1 cellular context compared by ENCODE assay signal in the genomic region with DNA sequence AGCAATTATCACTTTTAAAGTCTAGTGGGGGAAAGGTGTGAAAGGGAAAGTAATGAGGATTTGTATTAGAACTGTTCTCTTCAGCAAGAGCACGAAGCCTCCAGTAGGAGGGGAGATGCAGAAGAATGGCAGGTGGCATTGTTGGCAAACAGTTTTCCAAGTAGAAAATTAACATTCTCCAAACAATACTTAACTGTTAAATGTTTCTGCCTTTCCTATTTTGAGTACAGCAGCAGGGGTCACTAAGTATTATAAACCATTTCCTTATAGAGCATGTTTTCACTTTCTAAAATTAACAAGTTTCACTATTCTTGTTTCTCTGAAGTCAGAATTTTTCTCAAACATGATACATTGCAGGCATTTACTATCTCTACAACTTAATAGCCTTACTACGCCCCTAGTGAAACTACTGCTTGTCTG.
A peak's percentile ranks its signal among the peaks of the same experiment; 100 is the strongest.
TF ChIP-seq lines count a peak whose summit lies in the region.

No MANE protein-coding gene starts in this region.

TF ChIP-seq in GM12878, 131 proteins besides CTCF, POLR2A, EP300 and RAD21 (continued from another document):
- peak; percentile 40; the same call in 1 of the 2 replicates for TF ChIP-seq CREM (IDR thresholded peaks at IDR 0.05; ENCODE audit: low read depth)
- TF ChIP-seq, protein P1, sequence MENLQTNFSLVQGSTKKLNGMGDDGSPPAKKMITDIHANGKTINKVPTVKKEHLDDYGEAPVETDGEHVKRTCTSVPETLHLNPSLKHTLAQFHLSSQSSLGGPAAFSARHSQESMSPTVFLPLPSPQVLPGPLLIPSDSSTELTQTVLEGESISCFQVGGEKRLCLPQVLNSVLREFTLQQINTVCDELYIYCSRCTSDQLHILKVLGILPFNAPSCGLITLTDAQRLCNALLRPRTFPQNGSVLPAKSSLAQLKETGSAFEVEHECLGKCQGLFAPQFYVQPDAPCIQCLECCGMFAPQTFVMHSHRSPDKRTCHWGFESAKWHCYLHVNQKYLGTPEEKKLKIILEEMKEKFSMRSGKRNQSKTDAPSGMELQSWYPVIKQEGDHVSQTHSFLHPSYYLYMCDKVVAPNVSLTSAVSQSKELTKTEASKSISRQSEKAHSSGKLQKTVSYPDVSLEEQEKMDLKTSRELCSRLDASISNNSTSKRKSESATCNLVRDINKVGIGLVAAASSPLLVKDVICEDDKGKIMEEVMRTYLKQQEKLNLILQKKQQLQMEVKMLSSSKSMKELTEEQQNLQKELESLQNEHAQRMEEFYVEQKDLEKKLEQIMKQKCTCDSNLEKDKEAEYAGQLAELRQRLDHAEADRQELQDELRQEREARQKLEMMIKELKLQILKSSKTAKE (IDR thresholded peaks at IDR 0.05; ENCODE audit: low read depth, poor library complexity, severe bottlenecking), result peak; percentile 77
- no peak for TF ChIP-seq ZBED1 (IDR thresholded peaks at IDR 0.05; ENCODE audit: borderline replicate concordance)
- TF ChIP-seq MEF2A (IDR thresholded peaks at IDR 0.05; ENCODE audit: insufficient read depth, low read depth, low read length), result peak; percentile 88
- TF ChIP-seq, protein P2, sequence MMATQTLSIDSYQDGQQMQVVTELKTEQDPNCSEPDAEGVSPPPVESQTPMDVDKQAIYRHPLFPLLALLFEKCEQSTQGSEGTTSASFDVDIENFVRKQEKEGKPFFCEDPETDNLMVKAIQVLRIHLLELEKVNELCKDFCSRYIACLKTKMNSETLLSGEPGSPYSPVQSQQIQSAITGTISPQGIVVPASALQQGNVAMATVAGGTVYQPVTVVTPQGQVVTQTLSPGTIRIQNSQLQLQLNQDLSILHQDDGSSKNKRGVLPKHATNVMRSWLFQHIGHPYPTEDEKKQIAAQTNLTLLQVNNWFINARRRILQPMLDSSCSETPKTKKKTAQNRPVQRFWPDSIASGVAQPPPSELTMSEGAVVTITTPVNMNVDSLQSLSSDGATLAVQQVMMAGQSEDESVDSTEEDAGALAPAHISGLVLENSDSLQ (IDR thresholded peaks at IDR 0.05), result peak; percentile 7; the same call in 1 of the 2 replicates
- TF ChIP-seq NFIC (IDR thresholded peaks at IDR 0.05; ENCODE audit: low read depth, low read length), result peak; percentile 77
- no peak for TF ChIP-seq ZZZ3 (IDR thresholded peaks at IDR 0.05; ENCODE audit: control insufficient read depth, insufficient read length, low read depth)
- TF ChIP-seq ATF7 (IDR thresholded peaks at IDR 0.05; ENCODE audit: low read depth), result peak; percentile 36; the same call in 1 of the 2 replicates
- peak; percentile 37 for TF ChIP-seq IKZF1 (conservative IDR thresholded peaks at IDR 0.05)
- TF ChIP-seq JUNB (IDR thresholded peaks at IDR 0.05), result peak; percentile 49; the same call in 1 of the 2 replicates
- TF ChIP-seq MTA2 (IDR thresholded peaks at IDR 0.05; ENCODE audit: low read depth), result peak; percentile 89
- TF ChIP-seq IRF4 (IDR thresholded peaks at IDR 0.05; ENCODE audit: low read depth, low read length), result no peak
- TF ChIP-seq SP1 (IDR thresholded peaks at IDR 0.05; ENCODE audit: low read depth, low read length), result no peak
- peak; percentile 45; the same call in 1 of the 2 replicates for TF ChIP-seq NR2F1 (conservative IDR thresholded peaks at IDR 0.05)
